Comparison of ENCODE assay signal across 28 cellular contexts in the genomic region with DNA sequence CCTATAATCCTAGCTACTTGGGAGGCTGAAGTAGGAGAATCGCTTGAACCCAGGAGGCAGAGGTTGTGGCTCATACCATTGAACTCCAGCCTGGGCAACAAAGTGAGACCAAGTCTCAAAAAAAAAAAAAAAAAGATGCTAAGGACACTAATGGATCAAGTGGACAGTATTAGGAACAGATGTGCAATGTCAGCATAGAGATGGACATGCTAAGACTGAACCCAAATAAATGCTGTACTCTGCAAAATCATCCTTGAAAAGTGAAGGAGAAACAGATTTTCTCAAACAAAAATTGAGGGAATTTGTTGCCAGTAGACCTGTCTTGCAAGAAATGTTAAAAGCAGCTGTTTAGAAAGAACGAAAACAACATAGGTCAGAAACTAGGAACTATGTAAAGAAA.
"Had no signal": no experiment of that assay in that cellular context is flagged by ENCODE, and none has a peak within 500 bp of the region (broad histone marks: within the 10 kb centered on the region; RNA-seq: fewer than 3 reads in every experiment).

No MANE protein-coding gene starts in this region.

- H2AFZ ChIP-seq: hepatocyte had no signal

- H3K4me3 ChIP-seq: coronary artery, dorsolateral prefrontal cortex, esophagus muscularis mucosa, esophagus squamous epithelium, gastrocnemius medialis, gastroesophageal sphincter, heart left ventricle, heart right ventricle, hepatocyte had no signal

- ATAC-seq: effector memory CD8-positive, alpha-beta T cell; esophagus mucosa; foreskin keratinocyte; gastrocnemius medialis; gastroesophageal sphincter; heart left ventricle; heart right ventricle had no signal

- H3K27me3 ChIP-seq: dorsolateral prefrontal cortex, esophagus muscularis mucosa, esophagus squamous epithelium, foreskin keratinocyte, gastrocnemius medialis, gastroesophageal sphincter, heart left ventricle, heart right ventricle, hepatocyte had no signal

- H3K36me3 ChIP-seq: esophagus muscularis mucosa, esophagus squamous epithelium, gastrocnemius medialis, gastroesophageal sphincter, heart left ventricle, heart right ventricle had no signal

- DNase-seq: cortex of kidney; dermis blood vessel endothelial cell; dorsolateral prefrontal cortex; effector CD4-positive, alpha-beta T cell; effector CD8-positive, alpha-beta T cell; effector memory CD4-positive, alpha-beta T cell; effector memory CD8-positive, alpha-beta T cell; endodermal cell; erythroblast; esophagus squamous epithelium; foreskin fibroblast; foreskin melanocyte; gastrocnemius medialis; glutamatergic neuron; head of caudate nucleus; heart left ventricle; heart right ventricle had no signal

- H3K4me2 ChIP-seq: hepatocyte had no signal

- H3K79me2 ChIP-seq: hepatocyte had no signal

- H3K9me3 ChIP-seq: gastrocnemius medialis had no signal

- H3K4me1 ChIP-seq: esophagus muscularis mucosa, esophagus squamous epithelium, foreskin keratinocyte, gastrocnemius medialis, gastroesophageal sphincter had no signal

- FAIRE-seq: colon, endometrium, endothelial cell of umbilical vein, frontal cortex had no signal

- H3K27ac ChIP-seq: coronary artery, dorsolateral prefrontal cortex, epithelial cell of prostate, esophagus muscularis mucosa, esophagus squamous epithelium, foreskin keratinocyte, gastrocnemius medialis, gastroesophageal sphincter, heart left ventricle, heart right ventricle, hepatocyte had no signal
